1 cellular context compared by ENCODE assay signal in the genomic region with DNA sequence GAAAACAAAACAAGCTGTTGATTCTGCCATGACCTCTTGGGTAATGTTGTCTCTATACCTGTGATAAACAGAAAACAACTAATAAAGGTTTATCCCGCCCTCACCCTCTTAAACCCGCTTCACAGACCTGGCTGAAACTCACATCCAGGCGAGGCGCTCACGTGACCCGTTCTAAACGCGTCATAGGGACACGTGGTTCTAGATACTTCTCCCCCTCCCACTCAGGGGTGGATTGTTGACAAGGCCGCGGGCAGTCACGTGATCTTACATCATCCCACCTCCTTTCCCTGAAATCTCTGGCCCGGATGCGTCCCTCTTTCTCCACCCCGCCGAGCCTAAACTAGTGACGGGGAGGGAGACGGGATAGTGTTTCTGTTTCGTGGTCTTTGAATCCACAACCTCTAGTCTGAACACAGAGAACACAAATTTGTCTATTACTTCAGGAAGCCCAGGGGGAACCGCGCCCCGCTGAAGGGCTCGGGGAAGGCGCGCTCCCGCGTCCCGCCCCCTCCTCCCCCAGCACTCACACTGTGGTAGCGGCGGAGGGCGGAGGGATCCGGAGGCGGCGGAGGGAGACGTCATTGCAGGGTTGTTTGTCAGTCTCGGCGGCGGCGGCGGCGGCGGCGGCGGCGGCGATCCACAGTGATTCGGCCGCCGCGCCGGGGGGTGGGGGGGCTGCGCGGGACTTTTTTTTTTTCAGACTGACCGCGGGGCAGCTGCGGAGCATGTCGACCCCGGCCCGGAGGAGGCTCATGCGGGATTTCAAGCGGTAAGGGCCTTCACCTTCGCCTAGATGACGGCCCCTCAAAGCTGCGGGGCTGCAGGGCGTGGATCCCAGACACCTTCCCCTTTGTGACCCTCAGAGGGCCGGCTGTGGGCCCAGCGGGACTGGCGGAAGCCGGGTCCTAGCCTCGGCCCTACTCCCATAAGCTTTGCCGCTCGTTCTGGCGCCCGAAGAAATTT.
TF ChIP-seq lines count a peak whose summit lies in the region.

A gene (plus strand): TSS at position 699 of the 963 bp plus-strand sequence. CDS start 27 bp downstream, at position 726.

TF ChIP-seq in HEK293, 187 proteins besides CTCF, POLR2A, EP300 and RAD21 (continued from another document and continues in another):
- TF ChIP-seq, protein P1, sequence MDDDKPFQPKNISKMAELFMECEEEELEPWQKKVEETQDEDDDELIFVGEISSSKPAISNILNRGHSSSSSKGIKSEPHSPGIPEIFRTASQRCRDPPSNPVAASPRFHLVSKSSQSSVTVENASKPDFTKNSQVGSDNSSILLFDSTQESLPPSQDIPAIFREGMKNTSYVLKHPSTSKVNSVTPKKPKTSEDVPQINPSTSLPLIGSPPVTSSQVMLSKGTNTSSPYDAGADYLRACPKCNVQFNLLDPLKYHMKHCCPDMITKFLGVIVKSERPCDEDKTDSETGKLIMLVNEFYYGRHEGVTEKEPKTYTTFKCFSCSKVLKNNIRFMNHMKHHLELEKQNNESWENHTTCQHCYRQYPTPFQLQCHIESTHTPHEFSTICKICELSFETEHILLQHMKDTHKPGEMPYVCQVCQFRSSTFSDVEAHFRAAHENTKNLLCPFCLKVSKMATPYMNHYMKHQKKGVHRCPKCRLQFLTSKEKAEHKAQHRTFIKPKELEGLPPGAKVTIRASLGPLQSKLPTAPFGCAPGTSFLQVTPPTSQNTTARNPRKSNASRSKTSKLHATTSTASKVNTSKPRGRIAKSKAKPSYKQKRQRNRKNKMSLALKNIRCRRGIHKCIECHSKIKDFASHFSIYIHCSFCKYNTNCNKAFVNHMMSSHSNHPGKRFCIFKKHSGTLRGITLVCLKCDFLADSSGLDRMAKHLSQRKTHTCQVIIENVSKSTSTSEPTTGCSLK (tag by site-specific recombination; IDR thresholded peaks at IDR 0.05): no peak
- TF ChIP-seq KLF16 (tag by site-specific recombination; IDR thresholded peaks at IDR 0.05): peak; percentile 99
- TF ChIP-seq, protein P2, sequence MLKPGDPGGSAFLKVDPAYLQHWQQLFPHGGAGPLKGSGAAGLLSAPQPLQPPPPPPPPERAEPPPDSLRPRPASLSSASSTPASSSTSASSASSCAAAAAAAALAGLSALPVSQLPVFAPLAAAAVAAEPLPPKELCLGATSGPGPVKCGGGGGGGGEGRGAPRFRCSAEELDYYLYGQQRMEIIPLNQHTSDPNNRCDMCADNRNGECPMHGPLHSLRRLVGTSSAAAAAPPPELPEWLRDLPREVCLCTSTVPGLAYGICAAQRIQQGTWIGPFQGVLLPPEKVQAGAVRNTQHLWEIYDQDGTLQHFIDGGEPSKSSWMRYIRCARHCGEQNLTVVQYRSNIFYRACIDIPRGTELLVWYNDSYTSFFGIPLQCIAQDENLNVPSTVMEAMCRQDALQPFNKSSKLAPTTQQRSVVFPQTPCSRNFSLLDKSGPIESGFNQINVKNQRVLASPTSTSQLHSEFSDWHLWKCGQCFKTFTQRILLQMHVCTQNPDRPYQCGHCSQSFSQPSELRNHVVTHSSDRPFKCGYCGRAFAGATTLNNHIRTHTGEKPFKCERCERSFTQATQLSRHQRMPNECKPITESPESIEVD (tag by site-specific recombination; IDR thresholded peaks at IDR 0.05): no peak
- no peak for TF ChIP-seq ZNF426 (tag by site-specific recombination; IDR thresholded peaks at IDR 0.05)
- TF ChIP-seq ZBTB1 (tag by site-specific recombination; IDR thresholded peaks at IDR 0.05): peak; percentile 80
- no peak for TF ChIP-seq ZNF350 (tag by site-specific recombination; IDR thresholded peaks at IDR 0.05)
- no peak for TF ChIP-seq ZNF354C (tag by site-specific recombination; IDR thresholded peaks at IDR 0.05; ENCODE audit: borderline replicate concordance, low read depth)
- no peak; the same call in 1 of the 2 replicates for TF ChIP-seq FEZF1 (tag by site-specific recombination; IDR thresholded peaks at IDR 0.05)
- TF ChIP-seq KLF1 (tag by site-specific recombination; IDR thresholded peaks at IDR 0.05): peak; percentile 92
- no peak for TF ChIP-seq ZNF473 (tag by site-specific recombination; IDR thresholded peaks at IDR 0.05)
- peak; percentile 91 for TF ChIP-seq KLF7 (tag by site-specific recombination; IDR thresholded peaks at IDR 0.05; ENCODE audit: borderline replicate concordance)
- TF ChIP-seq, protein P3, sequence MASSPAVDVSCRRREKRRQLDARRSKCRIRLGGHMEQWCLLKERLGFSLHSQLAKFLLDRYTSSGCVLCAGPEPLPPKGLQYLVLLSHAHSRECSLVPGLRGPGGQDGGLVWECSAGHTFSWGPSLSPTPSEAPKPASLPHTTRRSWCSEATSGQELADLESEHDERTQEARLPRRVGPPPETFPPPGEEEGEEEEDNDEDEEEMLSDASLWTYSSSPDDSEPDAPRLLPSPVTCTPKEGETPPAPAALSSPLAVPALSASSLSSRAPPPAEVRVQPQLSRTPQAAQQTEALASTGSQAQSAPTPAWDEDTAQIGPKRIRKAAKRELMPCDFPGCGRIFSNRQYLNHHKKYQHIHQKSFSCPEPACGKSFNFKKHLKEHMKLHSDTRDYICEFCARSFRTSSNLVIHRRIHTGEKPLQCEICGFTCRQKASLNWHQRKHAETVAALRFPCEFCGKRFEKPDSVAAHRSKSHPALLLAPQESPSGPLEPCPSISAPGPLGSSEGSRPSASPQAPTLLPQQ (tag by site-specific recombination; IDR thresholded peaks at IDR 0.05): peak; percentile 81
- TF ChIP-seq, protein P4, sequence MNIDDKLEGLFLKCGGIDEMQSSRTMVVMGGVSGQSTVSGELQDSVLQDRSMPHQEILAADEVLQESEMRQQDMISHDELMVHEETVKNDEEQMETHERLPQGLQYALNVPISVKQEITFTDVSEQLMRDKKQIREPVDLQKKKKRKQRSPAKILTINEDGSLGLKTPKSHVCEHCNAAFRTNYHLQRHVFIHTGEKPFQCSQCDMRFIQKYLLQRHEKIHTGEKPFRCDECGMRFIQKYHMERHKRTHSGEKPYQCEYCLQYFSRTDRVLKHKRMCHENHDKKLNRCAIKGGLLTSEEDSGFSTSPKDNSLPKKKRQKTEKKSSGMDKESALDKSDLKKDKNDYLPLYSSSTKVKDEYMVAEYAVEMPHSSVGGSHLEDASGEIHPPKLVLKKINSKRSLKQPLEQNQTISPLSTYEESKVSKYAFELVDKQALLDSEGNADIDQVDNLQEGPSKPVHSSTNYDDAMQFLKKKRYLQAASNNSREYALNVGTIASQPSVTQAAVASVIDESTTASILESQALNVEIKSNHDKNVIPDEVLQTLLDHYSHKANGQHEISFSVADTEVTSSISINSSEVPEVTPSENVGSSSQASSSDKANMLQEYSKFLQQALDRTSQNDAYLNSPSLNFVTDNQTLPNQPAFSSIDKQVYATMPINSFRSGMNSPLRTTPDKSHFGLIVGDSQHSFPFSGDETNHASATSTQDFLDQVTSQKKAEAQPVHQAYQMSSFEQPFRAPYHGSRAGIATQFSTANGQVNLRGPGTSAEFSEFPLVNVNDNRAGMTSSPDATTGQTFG (tag by site-specific recombination; IDR thresholded peaks at IDR 0.05; ENCODE audit: borderline replicate concordance): no peak
- TF ChIP-seq, protein P5, sequence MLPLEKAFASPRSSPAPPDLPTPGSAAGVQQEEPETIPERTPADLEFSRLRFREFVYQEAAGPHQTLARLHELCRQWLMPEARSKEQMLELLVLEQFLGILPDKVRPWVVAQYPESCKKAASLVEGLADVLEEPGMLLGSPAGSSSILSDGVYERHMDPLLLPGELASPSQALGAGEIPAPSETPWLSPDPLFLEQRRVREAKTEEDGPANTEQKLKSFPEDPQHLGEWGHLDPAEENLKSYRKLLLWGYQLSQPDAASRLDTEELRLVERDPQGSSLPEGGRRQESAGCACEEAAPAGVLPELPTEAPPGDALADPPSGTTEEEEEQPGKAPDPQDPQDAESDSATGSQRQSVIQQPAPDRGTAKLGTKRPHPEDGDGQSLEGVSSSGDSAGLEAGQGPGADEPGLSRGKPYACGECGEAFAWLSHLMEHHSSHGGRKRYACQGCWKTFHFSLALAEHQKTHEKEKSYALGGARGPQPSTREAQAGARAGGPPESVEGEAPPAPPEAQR (tag by site-specific recombination; IDR thresholded peaks at IDR 0.05): 0 out of 2 replicates have a peak, but pooled peaks have one; percentile 39
- no peak for TF ChIP-seq ZNF529 (tag by site-specific recombination; IDR thresholded peaks at IDR 0.05; ENCODE audit: insufficient replicate concordance)
- TF ChIP-seq, protein P6, sequence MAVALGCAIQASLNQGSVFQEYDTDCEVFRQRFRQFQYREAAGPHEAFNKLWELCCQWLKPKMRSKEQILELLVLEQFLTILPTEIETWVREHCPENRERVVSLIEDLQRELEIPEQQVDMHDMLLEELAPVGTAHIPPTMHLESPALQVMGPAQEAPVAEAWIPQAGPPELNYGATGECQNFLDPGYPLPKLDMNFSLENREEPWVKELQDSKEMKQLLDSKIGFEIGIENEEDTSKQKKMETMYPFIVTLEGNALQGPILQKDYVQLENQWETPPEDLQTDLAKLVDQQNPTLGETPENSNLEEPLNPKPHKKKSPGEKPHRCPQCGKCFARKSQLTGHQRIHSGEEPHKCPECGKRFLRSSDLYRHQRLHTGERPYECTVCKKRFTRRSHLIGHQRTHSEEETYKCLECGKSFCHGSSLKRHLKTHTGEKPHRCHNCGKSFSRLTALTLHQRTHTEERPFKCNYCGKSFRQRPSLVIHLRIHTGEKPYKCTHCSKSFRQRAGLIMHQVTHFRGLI (tag by site-specific recombination; IDR thresholded peaks at IDR 0.05): 0 out of 2 replicates have a peak, but pooled peaks have one; percentile 57
- no peak for TF ChIP-seq ZNF670 (tag by site-specific recombination; IDR thresholded peaks at IDR 0.05; ENCODE audit: low read depth)
- peak; percentile 96 for TF ChIP-seq GFI1B (tag by site-specific recombination; IDR thresholded peaks at IDR 0.05)
- peak; percentile 71; the same call in 1 of the 2 replicates for TF ChIP-seq MZF1 (tag by site-specific recombination; IDR thresholded peaks at IDR 0.05; ENCODE audit: borderline replicate concordance)
- TF ChIP-seq, protein P7, sequence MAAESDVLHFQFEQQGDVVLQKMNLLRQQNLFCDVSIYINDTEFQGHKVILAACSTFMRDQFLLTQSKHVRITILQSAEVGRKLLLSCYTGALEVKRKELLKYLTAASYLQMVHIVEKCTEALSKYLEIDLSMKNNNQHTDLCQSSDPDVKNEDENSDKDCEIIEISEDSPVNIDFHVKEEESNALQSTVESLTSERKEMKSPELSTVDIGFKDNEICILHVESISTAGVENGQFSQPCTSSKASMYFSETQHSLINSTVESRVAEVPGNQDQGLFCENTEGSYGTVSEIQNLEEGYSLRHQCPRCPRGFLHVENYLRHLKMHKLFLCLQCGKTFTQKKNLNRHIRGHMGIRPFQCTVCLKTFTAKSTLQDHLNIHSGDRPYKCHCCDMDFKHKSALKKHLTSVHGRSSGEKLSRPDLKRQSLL (tag by site-specific recombination; IDR thresholded peaks at IDR 0.05): peak; percentile 19; the same call in 1 of the 2 replicates
- TF ChIP-seq PRDM1 (tag by site-specific recombination; IDR thresholded peaks at IDR 0.05): peak; percentile 74
- TF ChIP-seq, protein P8, sequence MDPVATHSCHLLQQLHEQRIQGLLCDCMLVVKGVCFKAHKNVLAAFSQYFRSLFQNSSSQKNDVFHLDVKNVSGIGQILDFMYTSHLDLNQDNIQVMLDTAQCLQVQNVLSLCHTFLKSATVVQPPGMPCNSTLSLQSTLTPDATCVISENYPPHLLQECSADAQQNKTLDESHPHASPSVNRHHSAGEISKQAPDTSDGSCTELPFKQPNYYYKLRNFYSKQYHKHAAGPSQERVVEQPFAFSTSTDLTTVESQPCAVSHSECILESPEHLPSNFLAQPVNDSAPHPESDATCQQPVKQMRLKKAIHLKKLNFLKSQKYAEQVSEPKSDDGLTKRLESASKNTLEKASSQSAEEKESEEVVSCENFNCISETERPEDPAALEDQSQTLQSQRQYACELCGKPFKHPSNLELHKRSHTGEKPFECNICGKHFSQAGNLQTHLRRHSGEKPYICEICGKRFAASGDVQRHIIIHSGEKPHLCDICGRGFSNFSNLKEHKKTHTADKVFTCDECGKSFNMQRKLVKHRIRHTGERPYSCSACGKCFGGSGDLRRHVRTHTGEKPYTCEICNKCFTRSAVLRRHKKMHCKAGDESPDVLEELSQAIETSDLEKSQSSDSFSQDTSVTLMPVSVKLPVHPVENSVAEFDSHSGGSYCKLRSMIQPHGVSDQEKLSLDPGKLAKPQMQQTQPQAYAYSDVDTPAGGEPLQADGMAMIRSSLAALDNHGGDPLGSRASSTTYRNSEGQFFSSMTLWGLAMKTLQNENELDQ (tag by site-specific recombination; IDR thresholded peaks at IDR 0.05; ENCODE audit: low read depth): no peak
- TF ChIP-seq, protein P9, sequence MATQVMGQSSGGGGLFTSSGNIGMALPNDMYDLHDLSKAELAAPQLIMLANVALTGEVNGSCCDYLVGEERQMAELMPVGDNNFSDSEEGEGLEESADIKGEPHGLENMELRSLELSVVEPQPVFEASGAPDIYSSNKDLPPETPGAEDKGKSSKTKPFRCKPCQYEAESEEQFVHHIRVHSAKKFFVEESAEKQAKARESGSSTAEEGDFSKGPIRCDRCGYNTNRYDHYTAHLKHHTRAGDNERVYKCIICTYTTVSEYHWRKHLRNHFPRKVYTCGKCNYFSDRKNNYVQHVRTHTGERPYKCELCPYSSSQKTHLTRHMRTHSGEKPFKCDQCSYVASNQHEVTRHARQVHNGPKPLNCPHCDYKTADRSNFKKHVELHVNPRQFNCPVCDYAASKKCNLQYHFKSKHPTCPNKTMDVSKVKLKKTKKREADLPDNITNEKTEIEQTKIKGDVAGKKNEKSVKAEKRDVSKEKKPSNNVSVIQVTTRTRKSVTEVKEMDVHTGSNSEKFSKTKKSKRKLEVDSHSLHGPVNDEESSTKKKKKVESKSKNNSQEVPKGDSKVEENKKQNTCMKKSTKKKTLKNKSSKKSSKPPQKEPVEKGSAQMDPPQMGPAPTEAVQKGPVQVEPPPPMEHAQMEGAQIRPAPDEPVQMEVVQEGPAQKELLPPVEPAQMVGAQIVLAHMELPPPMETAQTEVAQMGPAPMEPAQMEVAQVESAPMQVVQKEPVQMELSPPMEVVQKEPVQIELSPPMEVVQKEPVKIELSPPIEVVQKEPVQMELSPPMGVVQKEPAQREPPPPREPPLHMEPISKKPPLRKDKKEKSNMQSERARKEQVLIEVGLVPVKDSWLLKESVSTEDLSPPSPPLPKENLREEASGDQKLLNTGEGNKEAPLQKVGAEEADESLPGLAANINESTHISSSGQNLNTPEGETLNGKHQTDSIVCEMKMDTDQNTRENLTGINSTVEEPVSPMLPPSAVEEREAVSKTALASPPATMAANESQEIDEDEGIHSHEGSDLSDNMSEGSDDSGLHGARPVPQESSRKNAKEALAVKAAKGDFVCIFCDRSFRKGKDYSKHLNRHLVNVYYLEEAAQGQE (tag by site-specific recombination; IDR thresholded peaks at IDR 0.05): peak; percentile 30
- TF ChIP-seq ZNF792 (tag by site-specific recombination; IDR thresholded peaks at IDR 0.05): no peak
- peak; percentile 78 for TF ChIP-seq WT1 (tag by site-specific recombination; IDR thresholded peaks at IDR 0.05)
- TF ChIP-seq, protein P10, sequence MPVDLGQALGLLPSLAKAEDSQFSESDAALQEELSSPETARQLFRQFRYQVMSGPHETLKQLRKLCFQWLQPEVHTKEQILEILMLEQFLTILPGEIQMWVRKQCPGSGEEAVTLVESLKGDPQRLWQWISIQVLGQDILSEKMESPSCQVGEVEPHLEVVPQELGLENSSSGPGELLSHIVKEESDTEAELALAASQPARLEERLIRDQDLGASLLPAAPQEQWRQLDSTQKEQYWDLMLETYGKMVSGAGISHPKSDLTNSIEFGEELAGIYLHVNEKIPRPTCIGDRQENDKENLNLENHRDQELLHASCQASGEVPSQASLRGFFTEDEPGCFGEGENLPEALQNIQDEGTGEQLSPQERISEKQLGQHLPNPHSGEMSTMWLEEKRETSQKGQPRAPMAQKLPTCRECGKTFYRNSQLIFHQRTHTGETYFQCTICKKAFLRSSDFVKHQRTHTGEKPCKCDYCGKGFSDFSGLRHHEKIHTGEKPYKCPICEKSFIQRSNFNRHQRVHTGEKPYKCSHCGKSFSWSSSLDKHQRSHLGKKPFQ (tag by site-specific recombination; IDR thresholded peaks at IDR 0.05): peak; percentile 84
- TF ChIP-seq ZFHX2 (tag by site-specific recombination; conservative IDR thresholded peaks at IDR 0.05): peak; percentile 96
- TF ChIP-seq ZNF19 (tag by site-specific recombination; IDR thresholded peaks at IDR 0.05; ENCODE audit: low read depth): 0 out of 2 replicates have a peak, but pooled peaks have one; percentile 31
- peak; percentile 85; the same call in 1 of the 2 replicates for TF ChIP-seq GLI4 (tag by site-specific recombination; IDR thresholded peaks at IDR 0.05)
